13 cellular contexts compared by ENCODE assay signal in genomic region chr17:27345141-27345904, GRCh38. TPM values are rescaled to one million over a fixed set of nuclear protein-coding genes. Genes with fewer than 3 reads are reported as not detected.
DNase-seq lines count a peak whose midpoint lies in the region; ATAC-seq and TF ChIP-seq lines count a peak whose summit lies in the region.
"Had no signal": no experiment of that assay in that cellular context is flagged by ENCODE, and none has a peak within 500 bp of the region (broad histone marks: within the 10 kb centered on the region; RNA-seq: fewer than 3 reads in every experiment).

No MANE protein-coding gene starts in this region.

- TF ChIP-seq CTCF in upper lobe of left lung (IDR thresholded peaks at IDR 0.05), result no peak

- no peaks in the 10 kb centered on the region for H3K36me3 ChIP-seq in H7 (replicated peaks; ENCODE audit: control insufficient read depth, insufficient read depth, low read length)
- H3K36me3 ChIP-seq in upper lobe of left lung, result no peaks in the 10 kb centered on the region
- H3K36me3 ChIP-seq: tibial artery had no signal

- DNase-seq in H7, result peak; percentile 71
- DNase-seq in SHP77 treated with DMSO at 0.1 percent for 48 hours (lab: John Stamatoyannopoulos, UW), result peak; percentile 90
- DNase-seq in head of caudate nucleus, result peak in 41 of 42 donors; percentile 39 to 91 (median 70)
- DNase-seq in nucleus accumbens (lab: John Stamatoyannopoulos, UW), result peak in 36 of 56 donors; percentile 7 to 86 (median 52)
- DNase-seq in upper lobe of left lung, result no peak
- DNase-seq: DMS 273 treated with DMSO at 0.1 percent for 48 hours, foreskin fibroblast, NCI-H1417 treated with DMSO at 0.1 percent for 48 hours, T-helper 2 cell, tibial artery had no signal

- peak overlapping the region in 2 of 4 donors; percentile 25 to 36 for H3K27ac ChIP-seq in upper lobe of left lung
- H3K27ac ChIP-seq: tibial artery had no signal

- ATAC-seq in HG02870 (IDR thresholded peaks at IDR 0.05; ENCODE audit: unreplicated experiment), result no peak
- ATAC-seq in upper lobe of left lung (ENCODE audit: low FRiP score in 2 of 2), result no peak
- no peak for ATAC-seq in HG03025 (IDR thresholded peaks at IDR 0.05; ENCODE audit: low FRiP score, unreplicated experiment)
- no peak for ATAC-seq in HG02884 (IDR thresholded peaks at IDR 0.05; ENCODE audit: unreplicated experiment)

- H3K4me1 ChIP-seq in upper lobe of left lung, result peaks cover 16 to 41% (median 26%) of the 10 kb centered on the region in 4 donors

- intact Hi-C loops in head of caudate nucleus (cut with DNase I), result loop anchor here (5.0 kb wide), 1 partner anchor 53 kb away; the partner anchor contains the start of gene WSB1

- WGBS in upper lobe of left lung, 2 donors, result 70 to 73% methylated on average over 17 of the region's 17 CpGs

- no peak for TF ChIP-seq EP300 in upper lobe of left lung (IDR thresholded peaks at IDR 0.05)

- peak overlapping the region; percentile 34 for H3K4me3 ChIP-seq in H7 (ENCODE audit: insufficient read depth, low read depth, low read length)
- no peak overlapping the region for H3K4me3 ChIP-seq in upper lobe of left lung
- H3K4me3 ChIP-seq: tibial artery had no signal

- no peaks in the 10 kb centered on the region for H3K9me3 ChIP-seq in upper lobe of left lung
- H3K9me3 ChIP-seq: tibial artery had no signal

- no peak for TF ChIP-seq POLR2A in upper lobe of left lung (IDR thresholded peaks at IDR 0.05)

- H3K27me3 ChIP-seq in H7 (ENCODE audit: control insufficient read depth, insufficient read depth, low read length) (no peaks in the 10 kb centered on the region), upper lobe of left lung (no peaks in the 10 kb centered on the region)
- H3K27me3 ChIP-seq: tibial artery had no signal

RNA-seq across cellular contexts. Expression of gene WSB1, which starts 51.4 kb away (rescaled TPM):
- 66.7 and 92.2 TPM in 2 replicates for total RNA-seq in H7 (2014; rRNA removed; shearing (Covaris generic))
- 100 to 1,000 TPM; 261 to 514 (median 328) TPM for total RNA-seq in upper lobe of left lung

Comparison
In these comparisons a context has a peak if more than half of its experiments do, and no peak if none do; other contexts are left out.
1. DNase-seq: peak in H7 (single experiment), SHP77 treated with DMSO at 0.1 percent for 48 hours (single experiment), head of caudate nucleus (41 of 42) and nucleus accumbens (36 of 56); none in upper lobe of left lung (0 of 2).